ENCODE assay signal across 16 cellular contexts in genomic region chr10:124515244-124515970, GRCh38. TPM values are rescaled to one million over a fixed set of nuclear protein-coding genes. Genes with fewer than 3 reads are reported as not detected.
DNase-seq lines count a peak whose midpoint lies in the region; ATAC-seq, FAIRE-seq and TF ChIP-seq lines count a peak whose summit lies in the region.
"Had no signal": no experiment of that assay in that cellular context is flagged by ENCODE, and none has a peak within 500 bp of the region (broad histone marks: within the 10 kb centered on the region; RNA-seq: fewer than 3 reads in every experiment).

No MANE protein-coding gene starts in this region.

- no peak overlapping the region for H3K4me3 ChIP-seq in spleen

- no peak for TF ChIP-seq POLR2A in spleen (IDR thresholded peaks at IDR 0.05)

- intact Hi-C loops in natural killer cell (cut with micrococcal nuclease): no loop called here
- intact Hi-C loops in spleen (cut with DNase I; ENCODE audit: low total_unique reads): no loop called here

- ATAC-seq in natural killer cell treated with Interleukin-12 subunit alpha and Interleukin-12 subunit beta and Interleukin-15 and Interleukin-18, amount 100 ng/mL, for 72 hours: no peak
- ATAC-seq in natural killer cell: no peak
- ATAC-seq: HCT116, HepG2 had no signal

- no peak for FAIRE-seq in RCC 7860 (lab: Jason Lieb, UNC)
- FAIRE-seq: HepG2, HTR-8/SVneo had no signal

- peaks cover 0 to 5% of the 10 kb centered on the region in 2 donors for H3K4me1 Mint-ChIP-seq in natural killer cell treated with Interleukin-12 subunit alpha and Interleukin-12 subunit beta and Interleukin-15 and Interleukin-18, amount 100 ng/mL, for 72 hours (ENCODE audit: low read depth in 2 of 2)
- H3K4me1 Mint-ChIP-seq in natural killer cell: peaks cover 8 to 10% of the 10 kb centered on the region in 2 donors
- H3K4me1 Mint-ChIP-seq in nephron progenitor cell: peaks cover 43% of the 10 kb centered on the region
- H3K4me1 Mint-ChIP-seq: B cell had no signal

- no peak overlapping the region for H3K27ac ChIP-seq in spleen

- no peaks in the 10 kb centered on the region for H3K9me3 Mint-ChIP-seq in natural killer cell treated with Interleukin-12 subunit alpha and Interleukin-12 subunit beta and Interleukin-15 and Interleukin-18, amount 100 ng/mL, for 72 hours
- H3K9me3 Mint-ChIP-seq in natural killer cell: no peaks in the 10 kb centered on the region
- peaks cover 15% of the 10 kb centered on the region for H3K9me3 Mint-ChIP-seq in nephron progenitor cell
- H3K9me3 Mint-ChIP-seq: CD4-positive, alpha-beta T cell had no signal

- H3K4me3 Mint-ChIP-seq in natural killer cell treated with Interleukin-12 subunit alpha and Interleukin-12 subunit beta and Interleukin-15 and Interleukin-18, amount 100 ng/mL, for 72 hours: no peak overlapping the region
- H3K4me3 Mint-ChIP-seq in natural killer cell (no peak overlapping the region), nephron progenitor cell (no peak overlapping the region)
- H3K4me3 Mint-ChIP-seq: B cell; CD4-positive, alpha-beta T cell had no signal

- peaks cover 0 to 22% (median 0%) of the 10 kb centered on the region in 6 donors for H3K36me3 ChIP-seq in spleen

- TF ChIP-seq CTCF in natural killer cell (IDR thresholded peaks at IDR 0.05): no peak
- TF ChIP-seq CTCF in nephron progenitor cell (IDR thresholded peaks at IDR 0.05): no peak
- TF ChIP-seq CTCF in spleen (IDR thresholded peaks at IDR 0.05 in 8 of 11, conservative IDR thresholded peaks at IDR 0.05 in 3 of 11): no peak

- H3K9me3 ChIP-seq in spleen: no peaks in the 10 kb centered on the region

- 87 to 92% (median 89%) methylated on average over 13 of the region's 13 CpGs for WGBS in spleen, 5 donors

- H3K27ac Mint-ChIP-seq in natural killer cell treated with Interleukin-12 subunit alpha and Interleukin-12 subunit beta and Interleukin-15 and Interleukin-18, amount 100 ng/mL, for 72 hours: no peak overlapping the region
- H3K27ac Mint-ChIP-seq in natural killer cell: no peak overlapping the region
- H3K27ac Mint-ChIP-seq in nephron progenitor cell: peak overlapping the region; percentile 68
- H3K27ac Mint-ChIP-seq: B cell; CD4-positive, alpha-beta T cell had no signal

- no peaks in the 10 kb centered on the region for H3K27me3 ChIP-seq in spleen (replicated peaks in 1 of 7)

- DNase-seq in natural killer cell treated with Interleukin-12 subunit alpha and Interleukin-12 subunit beta and Interleukin-15 and Interleukin-18, amount 100 ng/mL, for 72 hours (ENCODE audit: low spot score): peak; percentile 25
- DNase-seq in natural killer cell (no peak), nephron progenitor cell (no peak), spleen (peak; percentile 42), RCC 7860 (ENCODE audit: low spot score) (no peak), NAMALWA (ENCODE audit: low spot score) (no peak), AML-193 (lab: John Stamatoyannopoulos, UW) (no peak)
- DNase-seq: 8988T; C1 segment of cervical spinal cord; Calu3; CD4-positive, alpha-beta T cell; DMS 273 treated with DMSO at 0.1 percent for 48 hours had no signal

- no peaks in the 10 kb centered on the region for H3K36me3 Mint-ChIP-seq in natural killer cell treated with Interleukin-12 subunit alpha and Interleukin-12 subunit beta and Interleukin-15 and Interleukin-18, amount 100 ng/mL, for 72 hours
- H3K36me3 Mint-ChIP-seq in natural killer cell (no peaks in the 10 kb centered on the region), nephron progenitor cell (ENCODE audit: low read depth) (peaks cover 12% of the 10 kb centered on the region)

- H3K4me1 ChIP-seq in spleen: no peaks in the 10 kb centered on the region

- H3K27me3 Mint-ChIP-seq in natural killer cell treated with Interleukin-12 subunit alpha and Interleukin-12 subunit beta and Interleukin-15 and Interleukin-18, amount 100 ng/mL, for 72 hours: no peaks in the 10 kb centered on the region
- peaks cover 0 to 5% of the 10 kb centered on the region in 2 donors for H3K27me3 Mint-ChIP-seq in natural killer cell (ENCODE audit: low read depth in 2 of 2)
- peaks cover 13% of the 10 kb centered on the region for H3K27me3 Mint-ChIP-seq in nephron progenitor cell (ENCODE audit: low read depth, poor library complexity)
- H3K27me3 Mint-ChIP-seq: B cell; CD4-positive, alpha-beta T cell had no signal

RNA-seq across cellular contexts. Expression of gene LHPP, which starts 53.8 kb away (rescaled TPM):
- 1 to 10 TPM; 4.4 to 6.1 TPM for total RNA-seq in natural killer cell treated with Interleukin-12 subunit alpha and Interleukin-12 subunit beta and Interleukin-15 and Interleukin-18, amount 100 ng/mL, for 72 hours
- total RNA-seq in natural killer cell (10 to 100 TPM; 12.3 to 19.3 (median 14.8) TPM), spleen (10 to 100 TPM; 16.8 to 27.9 (median 24.2) TPM)
- 10 to 100 TPM; 18.1 to 36.8 (median 21.4) TPM for polyA plus RNA-seq in spleen

Comparison
In these comparisons a context has a peak if more than half of its experiments do, and no peak if none do; other contexts are left out.
1. DNase-seq: peak in natural killer cell treated with Interleukin-12 subunit alpha and Interleukin-12 subunit beta and Interleukin-15 and Interleukin-18, amount 100 ng/mL, for 72 hours (single experiment) and spleen (single experiment); none in natural killer cell (single experiment), nephron progenitor cell (single experiment), RCC 7860 (single experiment), NAMALWA (single experiment) and AML-193 (0 of 2).